In genomic region chr2:204982303-204982702, GRCh38 we compare ENCODE assay signal across 1 cellular context.
TF ChIP-seq lines count a peak whose summit lies in the region.

No MANE protein-coding gene starts in this region.

TF ChIP-seq in HepG2, 621 proteins besides CTCF, POLR2A, EP300 and RAD21 (continued from another document):
- TF ChIP-seq THAP8 (CRISPR knock-in tag; IDR thresholded peaks at IDR 0.05; ENCODE audit: borderline replicate concordance) (no peak), DPF2 (CRISPR knock-in tag; IDR thresholded peaks at IDR 0.05; ENCODE audit: borderline replicate concordance, low read depth) (no peak), GZF1 (CRISPR knock-in tag; IDR thresholded peaks at IDR 0.05) (no peak), ZNF556 (CRISPR knock-in tag; IDR thresholded peaks at IDR 0.05; ENCODE audit: borderline replicate concordance) (no peak), SKIL (CRISPR knock-in tag; IDR thresholded peaks at IDR 0.05; ENCODE audit: borderline replicate concordance) (no peak), E2F1 (CRISPR knock-in tag; IDR thresholded peaks at IDR 0.05) (no peak), ZNF326 (CRISPR knock-in tag; IDR thresholded peaks at IDR 0.05; ENCODE audit: borderline replicate concordance) (no peak), SP140L (CRISPR knock-in tag; IDR thresholded peaks at IDR 0.05; ENCODE audit: borderline replicate concordance) (no peak), ZXDC (CRISPR knock-in tag; IDR thresholded peaks at IDR 0.05) (no peak), MAFK (conservative IDR thresholded peaks at IDR 0.05 in 1 of 2, IDR thresholded peaks at IDR 0.05 in 1 of 2; ENCODE audit: low read length in 2 of 2) (peak; percentile 93 to 96), MLX (CRISPR knock-in tag; IDR thresholded peaks at IDR 0.05) (no peak), PBX3 (CRISPR knock-in tag; IDR thresholded peaks at IDR 0.05; ENCODE audit: borderline replicate concordance) (no peak), MAFF (IDR thresholded peaks at IDR 0.05; ENCODE audit: low read depth, low read length) (peak; percentile 93), ATF5 (CRISPR knock-in tag; IDR thresholded peaks at IDR 0.05; ENCODE audit: low read depth) (no peak), HIVEP1 (CRISPR knock-in tag; IDR thresholded peaks at IDR 0.05) (no peak), PCBP1 (IDR thresholded peaks at IDR 0.05; ENCODE audit: borderline replicate concordance, low read depth, low read length) (no peak)
